9 cellular contexts compared by ENCODE assay signal in the genomic region with DNA sequence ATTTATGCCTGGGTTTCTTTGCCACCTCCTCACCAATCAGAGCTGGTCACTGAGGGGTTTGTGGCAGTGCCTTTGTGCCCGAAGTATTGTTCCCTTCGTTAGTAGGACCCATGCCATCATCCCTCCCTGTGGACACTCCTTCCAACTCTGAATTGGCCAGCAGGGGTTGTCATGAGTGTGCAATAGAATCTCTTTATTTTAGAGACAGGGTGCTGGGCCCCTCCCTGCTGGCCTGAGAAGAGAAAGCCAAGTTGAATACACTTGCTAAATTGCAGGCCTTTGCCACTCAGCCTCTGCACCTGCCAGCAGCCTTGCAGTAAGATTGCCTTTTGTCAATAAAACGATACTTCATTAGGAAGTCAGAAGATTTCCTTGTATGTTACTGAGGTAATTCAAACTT. TPM values are rescaled to one million over a fixed set of nuclear protein-coding genes. Genes with fewer than 3 reads are reported as not detected.
DNase-seq lines count a peak whose midpoint lies in the region; ATAC-seq and TF ChIP-seq lines count a peak whose summit lies in the region.
"Had no signal": no experiment of that assay in that cellular context is flagged by ENCODE, and none has a peak within 500 bp of the region (broad histone marks: within the 10 kb centered on the region; RNA-seq: fewer than 3 reads in every experiment).

No MANE protein-coding gene starts in this region.

- H3K27me3 ChIP-seq in AG04450 (ENCODE audit: control insufficient read depth, insufficient read depth, low read length) (no peaks in the 10 kb centered on the region), HUES48 (ENCODE audit: control insufficient read depth, insufficient read depth, low read length) (no peaks in the 10 kb centered on the region)

- peaks cover 42% of the 10 kb centered on the region for H3K36me3 Mint-ChIP-seq in WTC11
- H3K36me3 Mint-ChIP-seq in mesothelial cell of epicardium = peaks cover 34% of the 10 kb centered on the region

- no peaks in the 10 kb centered on the region for H3K9me3 ChIP-seq in AG04450 (ENCODE audit: control insufficient read depth, insufficient read depth, low read length)
- no peaks in the 10 kb centered on the region for H3K9me3 ChIP-seq in HUES48 (ENCODE audit: control insufficient read depth, insufficient read depth, low read length)

- TF ChIP-seq CTCF in AG04450 (IDR thresholded peaks at IDR 0.05; ENCODE audit: low read depth, low read length) (peak; percentile 26; the same call in 1 of the 2 replicates), WTC11 (IDR thresholded peaks at IDR 0.05) (no peak), mesothelial cell of epicardium (IDR thresholded peaks at IDR 0.05; ENCODE audit: unreplicated experiment) (no peak)

- H3K9me3 Mint-ChIP-seq in WTC11 (no peaks in the 10 kb centered on the region), mesothelial cell of epicardium (no peaks in the 10 kb centered on the region)

- no peak overlapping the region for H3K9ac ChIP-seq in HUES48 (ENCODE audit: low read depth, low read length)

- H3K4me3 Mint-ChIP-seq in WTC11 = no peak overlapping the region
- no peak overlapping the region for H3K4me3 Mint-ChIP-seq in mesothelial cell of epicardium

- DNase-seq in AG04450 (ENCODE audit: low read depth, low spot score) = no peak
- DNase-seq in WTC11 (ENCODE audit: low spot score) = no peak
- no peak for DNase-seq in left lobe of liver (ENCODE audit: low spot score)
- no peak for DNase-seq in mesothelial cell of epicardium (ENCODE audit: low spot score in 2 of 2, unreplicated experiment in 2 of 2)
- no peak for DNase-seq in activated T-cell treated with anti-CD3 and anti-CD28 coated beads, Interleukin-2, amount 50 U/mL, for 48 hours

- POLR2A ChIA-PET in AG04450 (lab: Yijun Ruan, JAX) = no interaction called here
- POLR2A ChIA-PET in WTC11 (lab: Charles Lee) = no interaction called here

- peaks cover 70% of the 10 kb centered on the region for H3K36me3 ChIP-seq in HUES48 (ENCODE audit: control insufficient read depth, insufficient read depth, low read length)

- peaks cover 9% of the 10 kb centered on the region for H3K4me1 ChIP-seq in HUES48 (ENCODE audit: control insufficient read depth, insufficient read depth, low read length)

- H3K27ac Mint-ChIP-seq in WTC11 (no peak overlapping the region), mesothelial cell of epicardium (no peak overlapping the region)

- CTCF ChIA-PET in AG04450 (lab: Charles Lee) = interaction anchor here (0.9 kb wide), 2 partner anchors 9 to 43 kb away, joined by 3 to 5 read pairs; no protein-coding TSS in a partner anchor
- CTCF ChIA-PET in WTC11 (lab: Charles Lee) = no interaction called here

- no peak overlapping the region for H3K27ac ChIP-seq in AG04450 (ENCODE audit: low read depth, low read length)
- H3K27ac ChIP-seq in HUES48 (ENCODE audit: low read depth, low read length) = peak overlapping the region; percentile 30

- ATAC-seq in WTC11 (peak; percentile 61), left lobe of liver (peak; percentile 76), HG03571 (IDR thresholded peaks at IDR 0.05; ENCODE audit: unreplicated experiment) (no peak), HG03039 (IDR thresholded peaks at IDR 0.05; ENCODE audit: unreplicated experiment) (no peak)

- H3K27me3 Mint-ChIP-seq in WTC11 (ENCODE audit: low read depth) (no peaks in the 10 kb centered on the region), mesothelial cell of epicardium (ENCODE audit: low read depth) (no peaks in the 10 kb centered on the region)

- H3K4me3 ChIP-seq in AG04450 (ENCODE audit: low read depth, low read length) = no peak overlapping the region
- no peak overlapping the region for H3K4me3 ChIP-seq in HUES48 (ENCODE audit: low read depth, low read length)

- H3K4me1 Mint-ChIP-seq in WTC11 = peaks cover 17% of the 10 kb centered on the region
- no peaks in the 10 kb centered on the region for H3K4me1 Mint-ChIP-seq in mesothelial cell of epicardium

TF ChIP-seq in WTC11, 78 proteins besides CTCF, POLR2A, EP300 and RAD21 (continues in another document):
- TF ChIP-seq, protein P1, sequence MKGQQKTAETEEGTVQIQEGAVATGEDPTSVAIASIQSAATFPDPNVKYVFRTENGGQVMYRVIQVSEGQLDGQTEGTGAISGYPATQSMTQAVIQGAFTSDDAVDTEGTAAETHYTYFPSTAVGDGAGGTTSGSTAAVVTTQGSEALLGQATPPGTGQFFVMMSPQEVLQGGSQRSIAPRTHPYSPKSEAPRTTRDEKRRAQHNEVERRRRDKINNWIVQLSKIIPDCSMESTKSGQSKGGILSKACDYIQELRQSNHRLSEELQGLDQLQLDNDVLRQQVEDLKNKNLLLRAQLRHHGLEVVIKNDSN (CRISPR knock-in tag; IDR thresholded peaks at IDR 0.05) = no peak
- no peak for TF ChIP-seq ZNF396 (CRISPR knock-in tag; IDR thresholded peaks at IDR 0.05; ENCODE audit: borderline replicate concordance)
- TF ChIP-seq HMGXB4 (CRISPR knock-in tag; IDR thresholded peaks at IDR 0.05) = no peak
- TF ChIP-seq HMGA2 (CRISPR knock-in tag; IDR thresholded peaks at IDR 0.05) = no peak
- no peak for TF ChIP-seq CREB1 (CRISPR knock-in tag; IDR thresholded peaks at IDR 0.05)
- TF ChIP-seq ZNF317 (CRISPR knock-in tag; IDR thresholded peaks at IDR 0.05; ENCODE audit: borderline replicate concordance, low read depth) = no peak
- TF ChIP-seq, protein P2, sequence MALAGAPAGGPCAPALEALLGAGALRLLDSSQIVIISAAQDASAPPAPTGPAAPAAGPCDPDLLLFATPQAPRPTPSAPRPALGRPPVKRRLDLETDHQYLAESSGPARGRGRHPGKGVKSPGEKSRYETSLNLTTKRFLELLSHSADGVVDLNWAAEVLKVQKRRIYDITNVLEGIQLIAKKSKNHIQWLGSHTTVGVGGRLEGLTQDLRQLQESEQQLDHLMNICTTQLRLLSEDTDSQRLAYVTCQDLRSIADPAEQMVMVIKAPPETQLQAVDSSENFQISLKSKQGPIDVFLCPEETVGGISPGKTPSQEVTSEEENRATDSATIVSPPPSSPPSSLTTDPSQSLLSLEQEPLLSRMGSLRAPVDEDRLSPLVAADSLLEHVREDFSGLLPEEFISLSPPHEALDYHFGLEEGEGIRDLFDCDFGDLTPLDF (CRISPR knock-in tag; IDR thresholded peaks at IDR 0.05) = no peak
- TF ChIP-seq, protein P3, sequence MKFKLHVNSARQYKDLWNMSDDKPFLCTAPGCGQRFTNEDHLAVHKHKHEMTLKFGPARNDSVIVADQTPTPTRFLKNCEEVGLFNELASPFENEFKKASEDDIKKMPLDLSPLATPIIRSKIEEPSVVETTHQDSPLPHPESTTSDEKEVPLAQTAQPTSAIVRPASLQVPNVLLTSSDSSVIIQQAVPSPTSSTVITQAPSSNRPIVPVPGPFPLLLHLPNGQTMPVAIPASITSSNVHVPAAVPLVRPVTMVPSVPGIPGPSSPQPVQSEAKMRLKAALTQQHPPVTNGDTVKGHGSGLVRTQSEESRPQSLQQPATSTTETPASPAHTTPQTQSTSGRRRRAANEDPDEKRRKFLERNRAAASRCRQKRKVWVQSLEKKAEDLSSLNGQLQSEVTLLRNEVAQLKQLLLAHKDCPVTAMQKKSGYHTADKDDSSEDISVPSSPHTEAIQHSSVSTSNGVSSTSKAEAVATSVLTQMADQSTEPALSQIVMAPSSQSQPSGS (CRISPR knock-in tag; IDR thresholded peaks at IDR 0.05; ENCODE audit: borderline replicate concordance, low read depth) = no peak
- no peak for TF ChIP-seq ZNF532 (CRISPR knock-in tag; IDR thresholded peaks at IDR 0.05; ENCODE audit: borderline replicate concordance)
- no peak for TF ChIP-seq TP53 (CRISPR knock-in tag; IDR thresholded peaks at IDR 0.05)

RNA-seq across cellular contexts. Expression of gene SLC12A3, which starts 40.7 kb away (rescaled TPM):
- polyA plus RNA-seq in AG04450 (2011; rRNA removed) = not detected in 2 replicates
- not detected in 2 replicates for polyA minus RNA-seq in AG04450 (2011; rRNA and poly(A)+ RNA removed)
- 0.05 to 0.09 TPM in 2 of 3 replicates, not detected in the other for total RNA-seq in WTC11 (2021)
- not detected for total RNA-seq in left lobe of liver
- total RNA-seq in mesothelial cell of epicardium = not detected in 3 replicates
- total RNA-seq: Daoy had no signal

Comparison
In these comparisons a context has a peak if more than half of its experiments do, and no peak if none do; other contexts are left out.
1. ATAC-seq: peak in WTC11 (single experiment) and left lobe of liver (single experiment); none in HG03571 (single experiment) and HG03039 (single experiment).